8 cellular contexts compared by ENCODE assay signal in genomic region chr3:172153335-172153861, GRCh38.
DNase-seq lines count a peak whose midpoint lies in the region; ATAC-seq and TF ChIP-seq lines count a peak whose summit lies in the region.

No MANE protein-coding gene starts in this region.

- H3K4me1 ChIP-seq in urinary bladder (ENCODE audit: insufficient read depth) = peaks cover 4% of the 10 kb centered on the region

- H3K4me3 Mint-ChIP-seq in osteocyte (ENCODE audit: unreplicated experiment) = peak overlapping the region; percentile 59

- no peaks in the 10 kb centered on the region for H3K27me3 Mint-ChIP-seq in osteocyte (ENCODE audit: unreplicated experiment)

- peak overlapping the region; percentile 99 for H3K27ac Mint-ChIP-seq in osteocyte (ENCODE audit: unreplicated experiment)

- TF ChIP-seq CTCF in osteocyte (IDR thresholded peaks at IDR 0.05) = no peak

- H3K27ac ChIP-seq in urinary bladder (ENCODE audit: low read depth) = peak overlapping the region; percentile 79

- peaks cover 76% of the 10 kb centered on the region for H3K4me1 Mint-ChIP-seq in osteocyte (ENCODE audit: unreplicated experiment)

- 14% methylated on average over 8 of the region's 8 CpGs for WGBS in urinary bladder

- H3K36me3 Mint-ChIP-seq in osteocyte (ENCODE audit: unreplicated experiment) = peaks cover 17% of the 10 kb centered on the region

- H3K9me3 Mint-ChIP-seq in osteocyte (ENCODE audit: unreplicated experiment) = no peaks in the 10 kb centered on the region

- in situ Hi-C loops in ACHN (cut with HindIII; ENCODE audit: low pct_ligation_motif_present, low pct_unique_long_range_greater_than_20kb, low sequenced_read_pairs) = no loop called here

- no peak overlapping the region for H3K4me3 ChIP-seq in urinary bladder (ENCODE audit: low read depth, low read length)

- peak; percentile 90 for DNase-seq in ACHN
- peak; percentile 70 for DNase-seq in NOMO-1 treated with DMSO at 0.1 percent for 48 hours (lab: John Stamatoyannopoulos, UW; ENCODE audit: unreplicated experiment)
- peak; percentile 46 for DNase-seq in activated naive CD4-positive, alpha-beta T cell treated with Interleukin-2 at 50 U/mL for 16 hours
- DNase-seq in globus pallidus (ENCODE audit: low spot score) = peak; percentile 55
- DNase-seq in osteocyte (ENCODE audit: extremely low spot score, unreplicated experiment) = peak; percentile 89

- ATAC-seq in GM21717 (IDR thresholded peaks at IDR 0.05; ENCODE audit: unreplicated experiment) (peak; percentile 71), HG02938 (IDR thresholded peaks at IDR 0.05; ENCODE audit: unreplicated experiment) (no peak)

- H3K36me3 ChIP-seq in urinary bladder (ENCODE audit: insufficient read depth) = no peaks in the 10 kb centered on the region
